In genomic region chr20:59630526-59630925, GRCh38 we compare ENCODE assay signal across 25 cellular contexts. TPM values are rescaled to one million over a fixed set of nuclear protein-coding genes. Genes with fewer than 3 reads are reported as not detected.
"Had no signal": no experiment of that assay in that cellular context is flagged by ENCODE, and none has a peak within 500 bp of the region (broad histone marks: within the 10 kb centered on the region; RNA-seq: fewer than 3 reads in every experiment).

No MANE protein-coding gene starts in this region.

- H3K36me3 Mint-ChIP-seq: naive thymus-derived CD4-positive, alpha-beta T cell; stimulated activated effector memory CD8-positive, alpha-beta T cell treated with anti-CD3 and anti-CD28 coated beads, Interleukin-12 subunit alpha, Interleukin-12 subunit beta, amount 100 ng/mL, for 72 hours had no signal

- H3K9me3 Mint-ChIP-seq: effector memory CD8-positive, alpha-beta T cell; stimulated activated effector memory CD8-positive, alpha-beta T cell treated with anti-CD3 and anti-CD28 coated beads, Interleukin-12 subunit alpha, Interleukin-12 subunit beta, amount 100 ng/mL, for 72 hours had no signal

- H3K4me1 Mint-ChIP-seq: stimulated activated effector memory CD8-positive, alpha-beta T cell treated with anti-CD3 and anti-CD28 coated beads, Interleukin-12 subunit alpha, Interleukin-12 subunit beta, amount 100 ng/mL, for 72 hours had no signal

- DNase-seq: cortex of kidney; effector memory CD8-positive, alpha-beta T cell; gastrocnemius medialis; heart right ventricle; hypothalamus; left cardiac atrium; left ventricle myocardium superior; mesendoderm; naive thymus-derived CD4-positive, alpha-beta T cell; small intestine; stimulated activated CD4-positive, alpha-beta T cell treated with anti-CD3 and anti-CD28 coated beads, Interleukin-4, amount 100 ng/mL, for 1 hour; stimulated activated CD8-positive, alpha-beta memory T cell treated with anti-CD3 and anti-CD28 coated beads, Interleukin-4, amount 100 ng/mL, for 48 hours; stimulated activated naive CD8-positive, alpha-beta T cell treated with anti-CD3 and anti-CD28 coated beads, Interleukin-15, Interleukin-2, amounts not matched to agents 100 U/mL and 50 U/mL, for 24 hours; testis; upper lobe of right lung had no signal

- H3K4me3 Mint-ChIP-seq: effector memory CD8-positive, alpha-beta T cell; naive thymus-derived CD4-positive, alpha-beta T cell; stimulated activated effector memory CD8-positive, alpha-beta T cell treated with anti-CD3 and anti-CD28 coated beads, Interleukin-12 subunit alpha, Interleukin-12 subunit beta, amount 100 ng/mL, for 72 hours had no signal

- ATAC-seq: effector memory CD8-positive, alpha-beta T cell; gastrocnemius medialis; heart right ventricle; left cardiac atrium; left ventricle myocardium superior; naive thymus-derived CD4-positive, alpha-beta T cell; stimulated activated effector memory CD8-positive, alpha-beta T cell treated with anti-CD3 and anti-CD28 coated beads, Interleukin-12 subunit alpha, Interleukin-12 subunit beta, amount 100 ng/mL, for 72 hours; stimulated activated naive CD8-positive, alpha-beta T cell treated with anti-CD3 and anti-CD28 coated beads, Interleukin-15, Interleukin-2, amounts not matched to agents 100 U/mL and 50 U/mL, for 24 hours; upper lobe of right lung had no signal

- H3K27ac Mint-ChIP-seq: effector memory CD8-positive, alpha-beta T cell; naive thymus-derived CD4-positive, alpha-beta T cell; stimulated activated effector memory CD8-positive, alpha-beta T cell treated with anti-CD3 and anti-CD28 coated beads, Interleukin-12 subunit alpha, Interleukin-12 subunit beta, amount 100 ng/mL, for 72 hours had no signal

- H3K27ac ChIP-seq: epithelial cell of prostate, esophagus muscularis mucosa, gastrocnemius medialis, heart right ventricle, neutrophil, testis, tibial nerve, upper lobe of right lung, vagina had no signal

RNA-seq across cellular contexts. Expression of gene PHACTR3, which starts 26.2 kb away (rescaled TPM):
- total RNA-seq: chondrocyte, fibroblast of villous mesenchyme, osteoblast, pulmonary artery endothelial cell had no signal
